ENCODE assay signal across 16 cellular contexts in genomic region chr12:89497005-89497404, GRCh38.
"Had no signal": no experiment of that assay in that cellular context is flagged by ENCODE, and none has a peak within 500 bp of the region (broad histone marks: within the 10 kb centered on the region; RNA-seq: fewer than 3 reads in every experiment).

No MANE protein-coding gene starts in this region.

- H3K27ac ChIP-seq: colonic mucosa, foreskin keratinocyte, ovary had no signal

- H3K9me3 Mint-ChIP-seq: activated naive CD4-positive, alpha-beta T cell treated with anti-CD3 and anti-CD28 coated beads, Interleukin-2, amount 10 ng/mL, durations not matched to agents 7 days and 5 days; naive thymus-derived CD4-positive, alpha-beta T cell; stimulated activated naive B cell treated with anti-CD40 and anti-IgM and Interleukin-4, amounts not matched to agents 10 μg/mL and 1 μg/mL and 100 μg/mL, for 72 hours had no signal

- DNase-seq: activated CD4-positive, alpha-beta T cell treated with anti-CD3 and anti-CD28 coated beads, Interleukin-2, amount 50 U/mL, for 4 hours; activated CD4-positive, CD25-positive, alpha-beta regulatory T cell treated with anti-CD3 and anti-CD28 coated beads, Interleukin-2, amount 50 U/mL, for 72 hours; activated naive CD4-positive, alpha-beta T cell treated with anti-CD3 and anti-CD28 coated beads, Interleukin-2, amount 10 ng/mL, durations not matched to agents 7 days and 5 days; caudate nucleus; colonic mucosa; foreskin keratinocyte; head of caudate nucleus; left colon; naive thymus-derived CD4-positive, alpha-beta T cell; ovary; stimulated activated CD4-positive, alpha-beta T cell treated with anti-CD3 and anti-CD28 coated beads, Interleukin-2, amount 100 ng/mL, for 48 hours; stimulated activated naive B cell treated with anti-CD40 and anti-IgM and Interleukin-4, amounts not matched to agents 10 μg/mL and 1 μg/mL and 100 μg/mL, for 72 hours; substantia nigra; trophoblast cell had no signal

- H3K4me3 Mint-ChIP-seq: activated naive CD4-positive, alpha-beta T cell treated with anti-CD3 and anti-CD28 coated beads, Interleukin-2, amount 10 ng/mL, durations not matched to agents 7 days and 5 days; activated T-helper 17 cell treated with anti-CD3 and anti-CD28 coated beads, Interleukin-2, amount 50 U/mL, for 72 hours; naive thymus-derived CD4-positive, alpha-beta T cell; stimulated activated naive B cell treated with anti-CD40 and anti-IgM and Interleukin-4, amounts not matched to agents 10 μg/mL and 1 μg/mL and 100 μg/mL, for 72 hours had no signal

- ATAC-seq: activated T-helper 17 cell treated with anti-CD3 and anti-CD28 coated beads, Interleukin-2, amount 50 U/mL, for 72 hours; esophagus mucosa; foreskin keratinocyte; left colon; naive thymus-derived CD4-positive, alpha-beta T cell; stimulated activated naive B cell treated with anti-CD40 and anti-IgM and Interleukin-4, amounts not matched to agents 10 μg/mL and 1 μg/mL and 100 μg/mL, for 72 hours had no signal

- H3K27me3 Mint-ChIP-seq: activated naive CD4-positive, alpha-beta T cell treated with anti-CD3 and anti-CD28 coated beads, Interleukin-2, amount 10 ng/mL, durations not matched to agents 7 days and 5 days; activated T-helper 17 cell treated with anti-CD3 and anti-CD28 coated beads, Interleukin-2, amount 50 U/mL, for 72 hours; naive thymus-derived CD4-positive, alpha-beta T cell; stimulated activated naive B cell treated with anti-CD40 and anti-IgM and Interleukin-4, amounts not matched to agents 10 μg/mL and 1 μg/mL and 100 μg/mL, for 72 hours had no signal

- H3K9me3 ChIP-seq: colonic mucosa, ovary had no signal

- H3K4me3 ChIP-seq: colonic mucosa, ovary had no signal

- H3K27ac Mint-ChIP-seq: activated naive CD4-positive, alpha-beta T cell treated with anti-CD3 and anti-CD28 coated beads, Interleukin-2, amount 10 ng/mL, durations not matched to agents 7 days and 5 days; naive thymus-derived CD4-positive, alpha-beta T cell; stimulated activated naive B cell treated with anti-CD40 and anti-IgM and Interleukin-4, amounts not matched to agents 10 μg/mL and 1 μg/mL and 100 μg/mL, for 72 hours had no signal

- H3K36me3 ChIP-seq: colonic mucosa, ovary had no signal

- H3K27me3 ChIP-seq: colonic mucosa, foreskin keratinocyte, ovary had no signal
